In genomic region chr5:129771058-129771838, GRCh38 we compare ENCODE assay signal across 9 cellular contexts. TPM values are rescaled to one million over a fixed set of nuclear protein-coding genes. Genes with fewer than 3 reads are reported as not detected.
DNase-seq lines count a peak whose midpoint lies in the region; ATAC-seq and TF ChIP-seq lines count a peak whose summit lies in the region.
"Had no signal": no experiment of that assay in that cellular context is flagged by ENCODE, and none has a peak within 500 bp of the region (broad histone marks: within the 10 kb centered on the region; RNA-seq: fewer than 3 reads in every experiment).

No MANE protein-coding gene starts in this region.

- no peaks in the 10 kb centered on the region for H3K36me3 ChIP-seq in kidney epithelial cell (ENCODE audit: control insufficient read depth, insufficient read depth, low read length)
- H3K36me3 ChIP-seq: ovary had no signal

- H3K27me3 ChIP-seq in kidney epithelial cell (ENCODE audit: control insufficient read depth, insufficient read depth, low read length), result no peaks in the 10 kb centered on the region
- H3K27me3 ChIP-seq: ovary had no signal

- peak; percentile 61 for ATAC-seq in GM21786 (IDR thresholded peaks at IDR 0.05; ENCODE audit: unreplicated experiment)

- peak; percentile 77 for TF ChIP-seq CTCF in kidney epithelial cell (IDR thresholded peaks at IDR 0.05; ENCODE audit: insufficient read depth, low read length, poor library complexity, severe bottlenecking)

- DNase-seq in NCI-H2081 (lab: John Stamatoyannopoulos, UW) (peak; percentile 47 to 58), NCI-H2081 treated with DMSO at 0.1 percent for 48 hours (lab: John Stamatoyannopoulos, UW) (no peak), LHCN-M2 (ENCODE audit: low read depth) (peak; percentile 60), T follicular helper cell (ENCODE audit: low read depth) (peak; percentile 28), T47D (ENCODE audit: low read depth in 1 of 2, low spot score in 1 of 2) (peak; percentile 32 to 85), kidney epithelial cell (ENCODE audit: low read depth) (peak; percentile 28)
- peak; percentile 12 to 27 (median 12) for DNase-seq in stimulated activated CD4-positive, alpha-beta T cell treated with anti-CD3 and anti-CD28 coated beads, TNF-alpha, amount 100 ng/mL, for 24 hours (ENCODE audit: low read depth in 3 of 3)

- in situ Hi-C loops in T47D (cut with HindIII; ENCODE audit: low pct_unique_long_range_greater_than_20kb, low sequenced_read_pairs), result no loop called here

- no peak overlapping the region for H3K4me3 ChIP-seq in kidney epithelial cell (ENCODE audit: low read depth, low read length)
- H3K4me3 ChIP-seq: ovary had no signal

RNA-seq across cellular contexts. Expression of gene MINAR2, which starts 23.4 kb away (rescaled TPM):
- total RNA-seq in LHCN-M2 (2014; rRNA removed), result not detected in 2 replicates
- polyA plus RNA-seq in LHCN-M2 (2012), result not detected
- not detected in 2 replicates for total RNA-seq in kidney epithelial cell
